Comparison of ENCODE assay signal across 8 cellular contexts in genomic region chrX:81195712-81196111, GRCh38. TPM values are rescaled to one million over a fixed set of nuclear protein-coding genes. Genes with fewer than 3 reads are reported as not detected.
DNase-seq lines count a peak whose midpoint lies in the region; ATAC-seq lines count a peak whose summit lies in the region.

No MANE protein-coding gene starts in this region.

- ATAC-seq in GM19397 (IDR thresholded peaks at IDR 0.05; ENCODE audit: unreplicated experiment) = peak; percentile 83
- ATAC-seq in HG03457 (IDR thresholded peaks at IDR 0.05; ENCODE audit: unreplicated experiment) = peak; percentile 84

- DNase-seq in COLO829 (ENCODE audit: low spot score) = peak; percentile 17
- peak; percentile 73 for DNase-seq in OCI-M1 (lab: John Stamatoyannopoulos, UW)
- DNase-seq in activated T-helper 1 cell treated with Interleukin-2 at 50 U/mL for 16 hours (ENCODE audit: low read depth) = peak; percentile 26
- peak; percentile 35 for DNase-seq in foreskin melanocyte
- DNase-seq in pulmonary artery endothelial cell (ENCODE audit: low read depth, low spot score) = peak; percentile 3
- DNase-seq in NCI-H187 (lab: John Stamatoyannopoulos, UW) = no peak

RNA-seq across cellular contexts. Expression of gene HMGN5, which starts 6.0 kb away (rescaled TPM):
- total RNA-seq in pulmonary artery endothelial cell = 1.6 and 2.0 TPM in 2 replicates

RNA-seq across cellular contexts. Expression of gene SH3BGRL, which starts 6.2 kb away (rescaled TPM):
- 25.6 and 35.0 TPM in 2 replicates for total RNA-seq in pulmonary artery endothelial cell

Comparison
In these comparisons a context has a peak if more than half of its experiments do, and no peak if none do; other contexts are left out.
1. DNase-seq: peak in COLO829 (single experiment), OCI-M1 (single experiment), activated T-helper 1 cell treated with Interleukin-2 at 50 U/mL for 16 hours (single experiment), foreskin melanocyte (single experiment) and pulmonary artery endothelial cell (single experiment); none in NCI-H187 (0 of 2).